Comparison of ENCODE assay signal across 18 cellular contexts in the genomic region with DNA sequence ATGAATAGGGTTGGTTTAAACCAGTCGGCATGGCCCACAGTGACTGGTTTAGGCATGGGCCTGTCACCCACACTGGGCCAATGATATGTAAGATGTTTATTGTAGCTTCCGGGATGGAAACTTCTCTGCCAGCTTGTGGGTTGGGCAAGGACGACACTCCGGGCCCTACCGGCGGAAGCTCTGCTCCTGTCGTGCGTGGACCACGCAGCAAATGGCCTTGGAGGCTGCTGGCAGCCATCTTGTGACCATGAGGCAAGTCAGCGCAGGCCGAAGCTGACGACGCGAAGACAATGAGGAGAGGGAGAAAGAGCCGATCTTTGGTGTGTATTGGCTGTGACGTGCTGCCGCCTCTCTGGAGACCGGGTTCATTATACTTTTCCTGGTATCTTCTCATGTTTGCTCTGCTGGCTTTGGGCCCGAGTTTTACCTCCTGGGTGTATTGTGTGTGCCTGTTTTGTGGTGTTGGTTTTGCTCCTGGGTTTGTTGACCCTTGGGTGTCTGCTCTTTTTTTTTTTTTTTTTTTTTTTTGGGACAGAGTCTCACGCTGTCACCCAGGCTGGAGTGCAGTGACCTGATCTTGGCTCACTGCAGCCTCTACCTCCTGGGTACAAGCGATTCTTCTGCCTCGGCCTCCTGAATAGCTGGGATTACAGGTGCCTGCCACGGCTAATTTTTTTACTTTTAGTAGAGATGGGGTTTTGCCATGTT. TPM values are rescaled to one million over a fixed set of nuclear protein-coding genes. Genes with fewer than 3 reads are reported as not detected.
DNase-seq lines count a peak whose midpoint lies in the region; ATAC-seq and TF ChIP-seq lines count a peak whose summit lies in the region.
"Had no signal": no experiment of that assay in that cellular context is flagged by ENCODE, and none has a peak within 500 bp of the region (broad histone marks: within the 10 kb centered on the region; RNA-seq: fewer than 3 reads in every experiment).

No MANE protein-coding gene starts in this region.

- POLR2A ChIA-PET in RWPE1 (lab: Yijun Ruan, JAX; ENCODE audit: low non-redundant PET) = interaction anchor here (0.6 kb wide), 1 partner anchor 130 kb away, joined by 3 read pairs; no protein-coding TSS in a partner anchor

- H3K36me3 ChIP-seq in right lobe of liver = no peaks in the 10 kb centered on the region
- H3K36me3 ChIP-seq: esophagus muscularis mucosa, neutrophil, tibial nerve had no signal

- H3K4me3 ChIP-seq in right lobe of liver = no peak overlapping the region
- H3K4me3 ChIP-seq: esophagus muscularis mucosa, tibial nerve had no signal

- CTCF ChIA-PET in RWPE1 (lab: Yijun Ruan, JAX) = no interaction called here

- TF ChIP-seq POLR2A in right lobe of liver (IDR thresholded peaks at IDR 0.05) = peak; percentile 36

- WGBS in right lobe of liver (ENCODE audit: insufficient coverage, low coverage, low lambda C conversion rate, missing lambda C conversion rate) = 27% methylated on average over 17 of the region's 23 CpGs

- H3K27ac ChIP-seq in RWPE1 (peak overlapping the region; percentile 11; the same call in 1 of the 2 replicates), right lobe of liver (peak overlapping the region; percentile 61 to 85 (median 65))
- H3K27ac ChIP-seq: esophagus muscularis mucosa, neutrophil, tibial nerve had no signal

- ATAC-seq in right lobe of liver (peak; percentile 75 to 84 (median 80)), GM21576 (IDR thresholded peaks at IDR 0.05; ENCODE audit: unreplicated experiment) (no peak)
- ATAC-seq: activated CD4-positive, CD25-positive, alpha-beta regulatory T cell treated with anti-CD3 and anti-CD28 coated beads, Interleukin-2, amount 50 U/mL, for 24 hours had no signal

- DNase-seq in COLO668 (lab: John Stamatoyannopoulos, UW; ENCODE audit: unreplicated experiment) = peak; percentile 77
- peak; percentile 36 for DNase-seq in NCI-H1436 treated with DMSO at 0.1 percent for 48 hours (lab: John Stamatoyannopoulos, UW)
- DNase-seq in RWPE1 (ENCODE audit: low spot score) = no peak
- DNase-seq in right lobe of liver = peak; percentile 75 to 93 (median 84)
- no peak for DNase-seq in activated effector memory CD4-positive, alpha-beta T cell treated with anti-CD3 and anti-CD28 coated beads, Interleukin-2, amount 50 U/mL, for 16 hours
- DNase-seq in T1000 (lab: John Stamatoyannopoulos, UW) = no peak
- DNase-seq in superior temporal gyrus (ENCODE audit: extremely low spot score) = no peak
- DNase-seq: CD8-positive, alpha-beta memory T cell; dermis blood vessel endothelial cell; immature natural killer cell; KBM-7; NCI-H1694; RPMI8226 had no signal

- TF ChIP-seq CTCF in RWPE1 (conservative IDR thresholded peaks at IDR 0.05; ENCODE audit: low read depth) (no peak), right lobe of liver (IDR thresholded peaks at IDR 0.05) (no peak)

- no peaks in the 10 kb centered on the region for H3K27me3 ChIP-seq in right lobe of liver

- peaks cover 0 to 41% (median 18%) of the 10 kb centered on the region in 4 donors for H3K4me1 ChIP-seq in right lobe of liver

- H3K9me3 ChIP-seq in right lobe of liver = no peaks in the 10 kb centered on the region
- H3K9me3 ChIP-seq: esophagus muscularis mucosa, neutrophil, tibial nerve had no signal

- intact Hi-C loops in right lobe of liver (cut with DNase I) = no loop called here

RNA-seq across cellular contexts. Expression of a gene that starts 15.4 kb away (rescaled TPM):
- 10 to 100 TPM; 35.6 to 92.0 (median 72.7) TPM for total RNA-seq in right lobe of liver

RNA-seq across cellular contexts. Expression of a gene that starts 24.3 kb away (rescaled TPM):
- total RNA-seq in right lobe of liver = 100 to 1,000 TPM in 2 of 6 experiments, 10 to 100 TPM in 4; 43.8 to 119 (median 59.3) TPM

RNA-seq across cellular contexts. Expression of a gene that starts 43.7 kb away (rescaled TPM):
- 10 to 100 TPM; 30.6 to 46.3 (median 37.3) TPM for total RNA-seq in right lobe of liver

RNA-seq across cellular contexts. Expression of a gene that starts 43.9 kb away (rescaled TPM):
- total RNA-seq in right lobe of liver = 10 to 100 TPM in 4 of 6 experiments, 1 to 10 TPM in 2; 5.3 to 16.8 (median 11.1) TPM

Comparison
In these comparisons a context has a peak if more than half of its experiments do, and no peak if none do; other contexts are left out.
1. DNase-seq: peak in COLO668 (single experiment), NCI-H1436 treated with DMSO at 0.1 percent for 48 hours (single experiment) and right lobe of liver (3 of 3); none in RWPE1 (single experiment), activated effector memory CD4-positive, alpha-beta T cell treated with anti-CD3 and anti-CD28 coated beads, Interleukin-2, amount 50 U/mL, for 16 hours (single experiment), T1000 (single experiment) and superior temporal gyrus (single experiment).